11 cellular contexts compared by ENCODE assay signal in genomic region chr2:224545884-224546644, GRCh38. TPM values are rescaled to one million over a fixed set of nuclear protein-coding genes. Genes with fewer than 3 reads are reported as not detected.
DNase-seq lines count a peak whose midpoint lies in the region; ATAC-seq and TF ChIP-seq lines count a peak whose summit lies in the region.
"Had no signal": no experiment of that assay in that cellular context is flagged by ENCODE, and none has a peak within 500 bp of the region (broad histone marks: within the 10 kb centered on the region; RNA-seq: fewer than 3 reads in every experiment).

No MANE protein-coding gene starts in this region.

- intact Hi-C loops in psoas muscle (cut with DNase I) (loop anchor here in 1 of 2 donors (1.0 kb wide), 1 partner anchor 21 kb away; no protein-coding TSS in a partner anchor), transverse colon (cut with DNase I; ENCODE audit: low total_unique reads) (no loop called here), mammary epithelial cell (cut with micrococcal nuclease) (no loop called here)

- H3K4me1 ChIP-seq in psoas muscle (peaks cover 32% of the 10 kb centered on the region), transverse colon (peaks cover 0 to 17% (median 0%) of the 10 kb centered on the region in 4 donors), mammary epithelial cell (ENCODE audit: insufficient read depth, low read length) (no peaks in the 10 kb centered on the region)

- no peak overlapping the region for H3K4me3 ChIP-seq in astrocyte of the spinal cord (ENCODE audit: low read depth, low read length)
- H3K4me3 ChIP-seq in psoas muscle = peak overlapping the region; percentile 29
- H3K4me3 ChIP-seq in transverse colon = no peak overlapping the region
- no peak overlapping the region for H3K4me3 ChIP-seq in mammary epithelial cell (replicated peaks in 1 of 3; ENCODE audit: insufficient read depth in 1 of 3, low read depth in 2 of 3, low read length in 3 of 3)
- H3K4me3 ChIP-seq: left lung, skin epidermis had no signal

- H3K27me3 ChIP-seq in psoas muscle (ENCODE audit: insufficient read depth in 3 of 3, low read length in 2 of 3) = no peaks in the 10 kb centered on the region
- H3K27me3 ChIP-seq in transverse colon = no peaks in the 10 kb centered on the region
- H3K27me3 ChIP-seq in mammary epithelial cell (ENCODE audit: insufficient read depth, low read length) = no peaks in the 10 kb centered on the region
- H3K27me3 ChIP-seq: left lung had no signal

- H3K36me3 ChIP-seq in psoas muscle (ENCODE audit: insufficient read depth in 1 of 2, low read depth in 1 of 2) (peaks cover 0 to 6% of the 10 kb centered on the region in 2 donors), transverse colon (peaks cover 0 to 6% (median 0%) of the 10 kb centered on the region in 4 donors), mammary epithelial cell (ENCODE audit: insufficient read depth, low read length) (no peaks in the 10 kb centered on the region)

- H2AFZ ChIP-seq in mammary epithelial cell (ENCODE audit: low read depth, low read length) = no peak overlapping the region

- peak overlapping the region; percentile 50 for H3K27ac ChIP-seq in psoas muscle
- no peak overlapping the region for H3K27ac ChIP-seq in transverse colon
- no peak overlapping the region for H3K27ac ChIP-seq in mammary epithelial cell (ENCODE audit: insufficient read depth, low read depth, low read length)
- H3K27ac ChIP-seq: left lung, skin epidermis had no signal

- CTCF ChIA-PET in mammary epithelial cell (lab: Charles Lee; ENCODE audit: low non-redundant PET) = no interaction called here

- DNase-seq in astrocyte of the spinal cord (ENCODE audit: low read depth, low spot score) = peak; percentile 54
- DNase-seq in psoas muscle = no peak
- DNase-seq in NCI-H748 treated with DMSO at 0.1 percent for 48 hours (lab: John Stamatoyannopoulos, UW) = no peak
- no peak for DNase-seq in amygdala (lab: John Stamatoyannopoulos, UW)
- no peak for DNase-seq in transverse colon
- no peak for DNase-seq in mammary epithelial cell
- DNase-seq: left lung, T-cell had no signal

- BruUV-seq in mammary epithelial cell (replicated peaks; lab: Mats Ljungman, UMichigan) = no TSS peak

- H3K79me2 ChIP-seq in mammary epithelial cell (ENCODE audit: insufficient read depth, low read length) = peaks cover 92% of the 10 kb centered on the region

- in situ Hi-C loops in astrocyte of the spinal cord (cut with HindIII; ENCODE audit: low sequenced_read_pairs) (no loop called here), transverse colon (cut with MboI; ENCODE audit: low pct_ligation_motif_present in 1 of 4, low pct_unique_long_range_greater_than_20kb in 1 of 4, low sequenced_read_pairs in 3 of 4) (no loop called here), mammary epithelial cell (cut with MboI; ENCODE audit: low sequenced_read_pairs in 2 of 2) (no loop called here)

- ATAC-seq in GM18520 (IDR thresholded peaks at IDR 0.05; ENCODE audit: unreplicated experiment) (peak; percentile 42), HG02981 (IDR thresholded peaks at IDR 0.05; ENCODE audit: unreplicated experiment) (peak; percentile 63), psoas muscle (peak in 3 of 4 donors; percentile 59 to 67 (median 63))
- ATAC-seq: left lung, T-cell had no signal

- H3K9me3 ChIP-seq in psoas muscle (no peaks in the 10 kb centered on the region), transverse colon (no peaks in the 10 kb centered on the region), mammary epithelial cell (replicated peaks; ENCODE audit: insufficient read depth, low read length) (no peaks in the 10 kb centered on the region)
- H3K9me3 ChIP-seq: left lung had no signal

- no peaks in the 10 kb centered on the region for H4K20me1 ChIP-seq in mammary epithelial cell (ENCODE audit: insufficient read depth, low read length)

- no peak overlapping the region for H3K4me2 ChIP-seq in mammary epithelial cell (ENCODE audit: insufficient read depth, low read depth, low read length)

- no peak for TF ChIP-seq EP300 in transverse colon (IDR thresholded peaks at IDR 0.05; ENCODE audit: low read depth)

- 30 to 52% (median 37%) methylated on average over 6 of the region's 6 CpGs for WGBS in psoas muscle, 3 donors
- 76 to 89% methylated on average over 6 of the region's 6 CpGs for WGBS in transverse colon (ENCODE audit: low coverage in 1 of 2), 2 donors
- whole genome bisulfite sequencing in mammary epithelial cell (ENCODE audit: low coverage, missing lambda C conversion rate) = 87% methylated on average over 5 of the region's 6 CpGs

- no peak for TF ChIP-seq POLR2A in transverse colon (IDR thresholded peaks at IDR 0.05)

- TF ChIP-seq CTCF in astrocyte of the spinal cord (IDR thresholded peaks at IDR 0.05; ENCODE audit: low read depth, low read length) (no peak), psoas muscle (IDR thresholded peaks at IDR 0.05) (no peak), transverse colon (IDR thresholded peaks at IDR 0.05) (no peak), mammary epithelial cell (conservative IDR thresholded peaks at IDR 0.05 in 1 of 2, IDR thresholded peaks at IDR 0.05 in 1 of 2; ENCODE audit: extremely low read depth in 1 of 2, insufficient read depth in 1 of 2, low read depth in 1 of 2, low read length in 2 of 2) (no peak)

- H3K9ac ChIP-seq in mammary epithelial cell (ENCODE audit: insufficient read depth, low read length) = no peak overlapping the region

- dilution Hi-C loops in mammary epithelial cell (cut with HindIII; ENCODE audit: low sequenced_read_pairs) = no loop called here

RNA-seq across cellular contexts. Expression of gene CUL3, which starts 39.1 kb away (rescaled TPM):
- total RNA-seq in psoas muscle = 100 to 1,000 TPM; 103 to 173 (median 126) TPM
- polyA plus RNA-seq in psoas muscle = 100 to 1,000 TPM; 109 to 218 (median 128) TPM
- 100 to 1,000 TPM in 1 of 4 donors, 10 to 100 TPM in 3; 18.5 to 104 (median 57.9) TPM for total RNA-seq in transverse colon
- 10 to 100 TPM; 45.0 to 62.9 TPM for total RNA-seq in mammary epithelial cell
- 31.3 TPM for polyA plus RNA-seq in mammary epithelial cell
- polyA minus RNA-seq in mammary epithelial cell = 98.3 TPM
